Comparison of ENCODE assay signal across 1 cellular context in the genomic region with DNA sequence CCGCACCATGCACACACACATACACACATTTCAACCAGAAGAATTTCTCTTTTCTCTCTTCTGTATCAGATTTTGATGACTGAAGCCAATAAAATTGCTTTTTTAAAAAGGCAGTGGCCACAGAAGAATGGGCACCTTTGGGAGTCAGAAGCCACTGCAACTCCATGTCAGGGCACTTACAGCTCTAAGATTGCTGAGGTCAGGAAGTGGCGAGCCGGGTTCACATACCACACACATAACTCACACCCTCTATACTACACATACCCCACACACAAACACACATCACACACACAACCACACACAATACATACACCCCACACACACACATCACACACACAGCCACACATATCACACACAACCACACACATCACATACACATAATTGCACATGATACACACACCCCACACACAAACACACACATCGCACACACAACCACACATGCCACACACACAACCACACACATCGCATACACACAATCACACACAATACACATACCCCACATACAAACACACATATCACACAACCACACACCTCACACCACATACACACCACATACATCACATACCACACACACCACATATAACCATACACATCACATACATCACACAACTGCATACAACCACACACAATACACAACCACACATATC.
TF ChIP-seq lines count a peak whose summit lies in the region.

No MANE protein-coding gene starts in this region.

TF ChIP-seq in HEK293, 187 proteins besides CTCF, POLR2A, EP300 and RAD21 (continued from another document and continues in another):
- TF ChIP-seq, protein P1, sequence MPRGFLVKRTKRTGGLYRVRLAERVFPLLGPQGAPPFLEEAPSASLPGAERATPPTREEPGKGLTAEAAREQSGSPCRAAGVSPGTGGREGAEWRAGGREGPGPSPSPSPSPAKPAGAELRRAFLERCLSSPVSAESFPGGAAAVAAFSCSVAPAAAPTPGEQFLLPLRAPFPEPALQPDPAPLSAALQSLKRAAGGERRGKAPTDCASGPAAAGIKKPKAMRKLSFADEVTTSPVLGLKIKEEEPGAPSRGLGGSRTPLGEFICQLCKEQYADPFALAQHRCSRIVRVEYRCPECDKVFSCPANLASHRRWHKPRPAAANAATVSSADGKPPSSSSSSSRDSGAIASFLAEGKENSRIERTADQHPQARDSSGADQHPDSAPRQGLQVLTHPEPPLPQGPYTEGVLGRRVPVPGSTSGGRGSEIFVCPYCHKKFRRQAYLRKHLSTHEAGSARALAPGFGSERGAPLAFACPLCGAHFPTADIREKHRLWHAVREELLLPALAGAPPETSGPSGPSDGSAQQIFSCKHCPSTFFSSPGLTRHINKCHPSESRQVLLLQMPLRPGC (tag by site-specific recombination; IDR thresholded peaks at IDR 0.05), result peak; percentile 9; the same call in 1 of the 2 replicates
- TF ChIP-seq, protein P2, sequence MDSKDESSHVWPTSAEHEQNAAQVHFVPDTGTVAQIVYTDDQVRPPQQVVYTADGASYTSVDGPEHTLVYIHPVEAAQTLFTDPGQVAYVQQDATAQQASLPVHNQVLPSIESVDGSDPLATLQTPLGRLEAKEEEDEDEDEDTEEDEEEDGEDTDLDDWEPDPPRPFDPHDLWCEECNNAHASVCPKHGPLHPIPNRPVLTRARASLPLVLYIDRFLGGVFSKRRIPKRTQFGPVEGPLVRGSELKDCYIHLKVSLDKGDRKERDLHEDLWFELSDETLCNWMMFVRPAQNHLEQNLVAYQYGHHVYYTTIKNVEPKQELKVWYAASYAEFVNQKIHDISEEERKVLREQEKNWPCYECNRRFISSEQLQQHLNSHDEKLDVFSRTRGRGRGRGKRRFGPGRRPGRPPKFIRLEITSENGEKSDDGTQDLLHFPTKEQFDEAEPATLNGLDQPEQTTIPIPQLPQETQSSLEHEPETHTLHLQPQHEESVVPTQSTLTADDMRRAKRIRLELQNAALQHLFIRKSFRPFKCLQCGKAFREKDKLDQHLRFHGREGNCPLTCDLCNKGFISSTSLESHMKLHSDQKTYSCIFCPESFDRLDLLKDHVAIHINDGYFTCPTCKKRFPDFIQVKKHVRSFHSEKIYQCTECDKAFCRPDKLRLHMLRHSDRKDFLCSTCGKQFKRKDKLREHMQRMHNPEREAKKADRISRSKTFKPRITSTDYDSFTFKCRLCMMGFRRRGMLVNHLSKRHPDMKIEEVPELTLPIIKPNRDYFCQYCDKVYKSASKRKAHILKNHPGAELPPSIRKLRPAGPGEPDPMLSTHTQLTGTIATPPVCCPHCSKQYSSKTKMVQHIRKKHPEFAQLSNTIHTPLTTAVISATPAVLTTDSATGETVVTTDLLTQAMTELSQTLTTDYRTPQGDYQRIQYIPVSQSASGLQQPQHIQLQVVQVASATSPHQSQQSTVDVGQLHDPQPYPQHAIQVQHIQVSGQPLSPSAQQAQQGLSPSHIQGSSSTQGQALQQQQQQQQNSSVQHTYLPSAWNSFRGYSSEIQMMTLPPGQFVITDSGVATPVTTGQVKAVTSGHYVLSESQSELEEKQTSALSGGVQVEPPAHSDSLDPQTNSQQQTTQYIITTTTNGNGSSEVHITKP (tag by site-specific recombination; IDR thresholded peaks at IDR 0.05), result no peak
- TF ChIP-seq ZNF391 (tag by site-specific recombination; IDR thresholded peaks at IDR 0.05; ENCODE audit: borderline replicate concordance, low read depth) (peak; percentile 12; the same call in 1 of the 2 replicates), ZNF707 (tag by site-specific recombination; IDR thresholded peaks at IDR 0.05) (peak; percentile 36; the same call in 1 of the 2 replicates), ZNF354C (tag by site-specific recombination; IDR thresholded peaks at IDR 0.05; ENCODE audit: borderline replicate concordance, low read depth) (0 out of 2 replicates have a peak, but pooled peaks have one; percentile 2), ZNF837 (tag by site-specific recombination; IDR thresholded peaks at IDR 0.05) (no peak; the same call in 1 of the 2 replicates), ZNF221 (tag by site-specific recombination; IDR thresholded peaks at IDR 0.05; ENCODE audit: borderline replicate concordance) (no peak), ZEB2 (tag by site-specific recombination; IDR thresholded peaks at IDR 0.05) (no peak), YY2 (tag by site-specific recombination; IDR thresholded peaks at IDR 0.05) (no peak; the same call in 1 of the 2 replicates), ZNF10 (tag by site-specific recombination; IDR thresholded peaks at IDR 0.05) (no peak), ZIC2 (tag by site-specific recombination; IDR thresholded peaks at IDR 0.05) (no peak), SP7 (tag by site-specific recombination; IDR thresholded peaks at IDR 0.05) (no peak; the same call in 1 of the 2 replicates), ZBTB7A (tag by site-specific recombination; IDR thresholded peaks at IDR 0.05; ENCODE audit: low read depth) (peak; percentile 76; the same call in 1 of the 2 replicates), ZNF37A (tag by site-specific recombination; IDR thresholded peaks at IDR 0.05) (no peak), KLF9 (tag by site-specific recombination; IDR thresholded peaks at IDR 0.05; ENCODE audit: low read depth) (no peak), ZNF311 (tag by site-specific recombination; IDR thresholded peaks at IDR 0.05; ENCODE audit: borderline replicate concordance) (0 out of 2 replicates have a peak, but pooled peaks have one; percentile 36), ZNF785 (tag by site-specific recombination; IDR thresholded peaks at IDR 0.05) (peak; percentile 80), ZNF239 (tag by site-specific recombination; IDR thresholded peaks at IDR 0.05) (peak; percentile 53; the same call in 1 of the 2 replicates), KLF7 (tag by site-specific recombination; IDR thresholded peaks at IDR 0.05; ENCODE audit: borderline replicate concordance) (no peak), ZNF433 (tag by site-specific recombination; IDR thresholded peaks at IDR 0.05; ENCODE audit: low read depth) (no peak), IKZF3 (tag by site-specific recombination; IDR thresholded peaks at IDR 0.05) (no peak), ZNF302 (tag by site-specific recombination; IDR thresholded peaks at IDR 0.05; ENCODE audit: low read depth) (0 out of 2 replicates have a peak, but pooled peaks have one; percentile 10), ZNF776 (tag by site-specific recombination; IDR thresholded peaks at IDR 0.05; ENCODE audit: borderline replicate concordance) (peak; percentile 92), ZNF501 (tag by site-specific recombination; IDR thresholded peaks at IDR 0.05) (peak; percentile 69; the same call in 1 of the 2 replicates), ZNF350 (tag by site-specific recombination; IDR thresholded peaks at IDR 0.05) (no peak), KLF8 (tag by site-specific recombination; IDR thresholded peaks at IDR 0.05) (no peak), ZFHX2 (tag by site-specific recombination; conservative IDR thresholded peaks at IDR 0.05) (0 out of 2 replicates have a peak, but pooled peaks have one; percentile 2), BCL11A (tag by site-specific recombination; IDR thresholded peaks at IDR 0.05; ENCODE audit: low read depth) (peak; percentile 62), ZNF266 (tag by site-specific recombination; IDR thresholded peaks at IDR 0.05; ENCODE audit: low read depth) (peak; percentile 23), ZNF335 (tag by site-specific recombination; conservative IDR thresholded peaks at IDR 0.05) (no peak), ZNF169 (tag by site-specific recombination; IDR thresholded peaks at IDR 0.05) (no peak), EGR2 (tag by site-specific recombination; IDR thresholded peaks at IDR 0.05; ENCODE audit: low read depth) (no peak; the same call in 1 of the 2 replicates), ZNF76 (tag by site-specific recombination; IDR thresholded peaks at IDR 0.05; ENCODE audit: borderline replicate concordance, low read depth) (no peak), ZNF202 (tag by site-specific recombination; IDR thresholded peaks at IDR 0.05; ENCODE audit: borderline replicate concordance) (peak; percentile 6; the same call in 1 of the 2 replicates), ZNF792 (tag by site-specific recombination; IDR thresholded peaks at IDR 0.05) (no peak; the same call in 1 of the 2 replicates)
- TF ChIP-seq, protein P3, sequence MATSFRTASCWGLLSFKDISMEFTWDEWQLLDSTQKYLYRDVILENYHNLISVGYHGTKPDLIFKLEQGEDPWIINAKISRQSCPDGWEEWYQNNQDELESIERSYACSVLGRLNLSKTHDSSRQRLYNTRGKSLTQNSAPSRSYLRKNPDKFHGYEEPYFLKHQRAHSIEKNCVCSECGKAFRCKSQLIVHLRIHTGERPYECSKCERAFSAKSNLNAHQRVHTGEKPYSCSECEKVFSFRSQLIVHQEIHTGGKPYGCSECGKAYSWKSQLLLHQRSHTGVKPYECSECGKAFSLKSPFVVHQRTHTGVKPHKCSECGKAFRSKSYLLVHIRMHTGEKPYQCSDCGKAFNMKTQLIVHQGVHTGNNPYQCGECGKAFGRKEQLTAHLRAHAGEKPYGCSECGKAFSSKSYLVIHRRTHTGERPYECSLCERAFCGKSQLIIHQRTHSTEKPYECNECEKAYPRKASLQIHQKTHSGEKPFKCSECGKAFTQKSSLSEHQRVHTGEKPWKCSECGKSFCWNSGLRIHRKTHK (tag by site-specific recombination; IDR thresholded peaks at IDR 0.05), result peak; percentile 47
- TF ChIP-seq, protein P4, sequence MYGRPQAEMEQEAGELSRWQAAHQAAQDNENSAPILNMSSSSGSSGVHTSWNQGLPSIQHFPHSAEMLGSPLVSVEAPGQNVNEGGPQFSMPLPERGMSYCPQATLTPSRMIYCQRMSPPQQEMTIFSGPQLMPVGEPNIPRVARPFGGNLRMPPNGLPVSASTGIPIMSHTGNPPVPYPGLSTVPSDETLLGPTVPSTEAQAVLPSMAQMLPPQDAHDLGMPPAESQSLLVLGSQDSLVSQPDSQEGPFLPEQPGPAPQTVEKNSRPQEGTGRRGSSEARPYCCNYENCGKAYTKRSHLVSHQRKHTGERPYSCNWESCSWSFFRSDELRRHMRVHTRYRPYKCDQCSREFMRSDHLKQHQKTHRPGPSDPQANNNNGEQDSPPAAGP (tag by site-specific recombination; IDR thresholded peaks at IDR 0.05), result no peak
- TF ChIP-seq, protein P5, sequence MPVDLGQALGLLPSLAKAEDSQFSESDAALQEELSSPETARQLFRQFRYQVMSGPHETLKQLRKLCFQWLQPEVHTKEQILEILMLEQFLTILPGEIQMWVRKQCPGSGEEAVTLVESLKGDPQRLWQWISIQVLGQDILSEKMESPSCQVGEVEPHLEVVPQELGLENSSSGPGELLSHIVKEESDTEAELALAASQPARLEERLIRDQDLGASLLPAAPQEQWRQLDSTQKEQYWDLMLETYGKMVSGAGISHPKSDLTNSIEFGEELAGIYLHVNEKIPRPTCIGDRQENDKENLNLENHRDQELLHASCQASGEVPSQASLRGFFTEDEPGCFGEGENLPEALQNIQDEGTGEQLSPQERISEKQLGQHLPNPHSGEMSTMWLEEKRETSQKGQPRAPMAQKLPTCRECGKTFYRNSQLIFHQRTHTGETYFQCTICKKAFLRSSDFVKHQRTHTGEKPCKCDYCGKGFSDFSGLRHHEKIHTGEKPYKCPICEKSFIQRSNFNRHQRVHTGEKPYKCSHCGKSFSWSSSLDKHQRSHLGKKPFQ (tag by site-specific recombination; IDR thresholded peaks at IDR 0.05), result peak; percentile 96
- TF ChIP-seq, protein P6, sequence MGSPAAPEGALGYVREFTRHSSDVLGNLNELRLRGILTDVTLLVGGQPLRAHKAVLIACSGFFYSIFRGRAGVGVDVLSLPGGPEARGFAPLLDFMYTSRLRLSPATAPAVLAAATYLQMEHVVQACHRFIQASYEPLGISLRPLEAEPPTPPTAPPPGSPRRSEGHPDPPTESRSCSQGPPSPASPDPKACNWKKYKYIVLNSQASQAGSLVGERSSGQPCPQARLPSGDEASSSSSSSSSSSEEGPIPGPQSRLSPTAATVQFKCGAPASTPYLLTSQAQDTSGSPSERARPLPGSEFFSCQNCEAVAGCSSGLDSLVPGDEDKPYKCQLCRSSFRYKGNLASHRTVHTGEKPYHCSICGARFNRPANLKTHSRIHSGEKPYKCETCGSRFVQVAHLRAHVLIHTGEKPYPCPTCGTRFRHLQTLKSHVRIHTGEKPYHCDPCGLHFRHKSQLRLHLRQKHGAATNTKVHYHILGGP (tag by site-specific recombination; IDR thresholded peaks at IDR 0.05), result peak; percentile 54; the same call in 1 of the 2 replicates
- TF ChIP-seq, protein P7, sequence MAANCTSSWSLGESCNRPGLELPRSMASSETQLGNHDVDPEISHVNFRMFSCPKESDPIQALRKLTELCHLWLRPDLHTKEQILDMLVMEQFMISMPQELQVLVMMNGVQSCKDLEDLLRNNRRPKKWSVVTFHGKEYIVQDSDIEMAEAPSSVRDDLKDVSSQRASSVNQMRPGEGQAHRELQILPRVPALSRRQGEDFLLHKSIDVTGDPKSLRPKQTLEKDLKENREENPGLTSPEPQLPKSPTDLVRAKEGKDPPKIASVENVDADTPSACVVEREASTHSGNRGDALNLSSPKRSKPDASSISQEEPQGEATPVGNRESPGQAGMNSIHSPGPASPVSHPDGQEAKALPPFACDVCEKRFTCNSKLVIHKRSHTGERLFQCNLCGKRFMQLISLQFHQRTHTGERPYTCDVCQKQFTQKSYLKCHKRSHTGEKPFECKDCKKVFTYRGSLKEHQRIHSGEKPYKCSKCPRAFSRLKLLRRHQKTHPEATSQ (tag by site-specific recombination; IDR thresholded peaks at IDR 0.05), result 0 out of 2 replicates have a peak, but pooled peaks have one; percentile 5
- TF ChIP-seq, protein P8, sequence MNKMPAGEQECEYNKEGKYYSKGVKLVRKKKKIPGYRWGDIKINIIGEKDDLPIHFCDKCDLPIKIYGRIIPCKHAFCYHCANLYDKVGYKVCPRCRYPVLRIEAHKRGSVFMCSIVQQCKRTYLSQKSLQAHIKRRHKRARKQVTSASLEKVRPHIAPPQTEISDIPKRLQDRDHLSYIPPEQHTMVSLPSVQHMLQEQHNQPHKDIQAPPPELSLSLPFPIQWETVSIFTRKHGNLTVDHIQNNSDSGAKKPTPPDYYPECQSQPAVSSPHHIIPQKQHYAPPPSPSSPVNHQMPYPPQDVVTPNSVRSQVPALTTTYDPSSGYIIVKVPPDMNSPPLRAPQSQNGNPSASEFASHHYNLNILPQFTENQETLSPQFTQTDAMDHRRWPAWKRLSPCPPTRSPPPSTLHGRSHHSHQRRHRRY (tag by site-specific recombination; IDR thresholded peaks at IDR 0.05), result 0 out of 2 replicates have a peak, but pooled peaks have one; percentile 37
- TF ChIP-seq, protein P9, sequence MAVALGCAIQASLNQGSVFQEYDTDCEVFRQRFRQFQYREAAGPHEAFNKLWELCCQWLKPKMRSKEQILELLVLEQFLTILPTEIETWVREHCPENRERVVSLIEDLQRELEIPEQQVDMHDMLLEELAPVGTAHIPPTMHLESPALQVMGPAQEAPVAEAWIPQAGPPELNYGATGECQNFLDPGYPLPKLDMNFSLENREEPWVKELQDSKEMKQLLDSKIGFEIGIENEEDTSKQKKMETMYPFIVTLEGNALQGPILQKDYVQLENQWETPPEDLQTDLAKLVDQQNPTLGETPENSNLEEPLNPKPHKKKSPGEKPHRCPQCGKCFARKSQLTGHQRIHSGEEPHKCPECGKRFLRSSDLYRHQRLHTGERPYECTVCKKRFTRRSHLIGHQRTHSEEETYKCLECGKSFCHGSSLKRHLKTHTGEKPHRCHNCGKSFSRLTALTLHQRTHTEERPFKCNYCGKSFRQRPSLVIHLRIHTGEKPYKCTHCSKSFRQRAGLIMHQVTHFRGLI (tag by site-specific recombination; IDR thresholded peaks at IDR 0.05), result no peak
